13 cellular contexts compared by ENCODE assay signal in the genomic region with DNA sequence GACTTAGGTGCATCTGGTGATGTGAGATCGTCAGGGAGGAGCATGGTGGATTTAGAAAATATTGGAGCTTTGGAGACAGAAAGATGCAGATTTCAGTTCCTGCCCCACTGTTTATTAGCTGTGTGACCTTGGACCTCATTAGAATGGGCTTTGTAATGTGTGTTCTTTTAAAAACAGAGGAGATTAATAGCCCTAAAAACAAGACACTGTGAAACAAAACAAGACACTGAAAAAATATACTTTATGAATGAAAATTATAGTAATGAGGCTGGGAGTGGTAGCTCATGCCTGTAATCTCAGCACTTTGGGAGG.
DNase-seq lines count a peak whose midpoint lies in the region; ATAC-seq and TF ChIP-seq lines count a peak whose summit lies in the region.
"Had no signal": no experiment of that assay in that cellular context is flagged by ENCODE, and none has a peak within 500 bp of the region (broad histone marks: within the 10 kb centered on the region; RNA-seq: fewer than 3 reads in every experiment).

No MANE protein-coding gene starts in this region.

- H3K36me3 Mint-ChIP-seq in HFFc6 (ENCODE audit: low read depth) (peaks cover 43% of the 10 kb centered on the region), chondrocyte (ENCODE audit: low read depth) (peaks cover 27% of the 10 kb centered on the region), neural crest cell (ENCODE audit: low read depth) (peaks cover 23% of the 10 kb centered on the region), T-cell (no peaks in the 10 kb centered on the region)
- H3K36me3 Mint-ChIP-seq: CD14-positive monocyte; CD8-positive, alpha-beta memory T cell had no signal

- no peak overlapping the region for H2AFZ ChIP-seq in mammary epithelial cell (ENCODE audit: low read depth, low read length)

- no peaks in the 10 kb centered on the region for H3K9me3 Mint-ChIP-seq in HFFc6
- H3K9me3 Mint-ChIP-seq in chondrocyte (ENCODE audit: low read depth) = no peaks in the 10 kb centered on the region
- no peaks in the 10 kb centered on the region for H3K9me3 Mint-ChIP-seq in neural crest cell
- H3K9me3 Mint-ChIP-seq in T-cell = no peaks in the 10 kb centered on the region
- H3K9me3 Mint-ChIP-seq: CD8-positive, alpha-beta memory T cell had no signal

- H3K27ac Mint-ChIP-seq in HFFc6 (no peak overlapping the region; the same call in 1 of the 2 replicates), chondrocyte (ENCODE audit: unreplicated experiment) (no peak overlapping the region), neural crest cell (ENCODE audit: unreplicated experiment) (no peak overlapping the region), T-cell (no peak overlapping the region)
- H3K27ac Mint-ChIP-seq: CD8-positive, alpha-beta memory T cell had no signal

- H3K9me3 ChIP-seq in Panc1 (ENCODE audit: control insufficient read depth, insufficient read depth, low read depth, low read length) (no peaks in the 10 kb centered on the region), mammary epithelial cell (replicated peaks; ENCODE audit: insufficient read depth, low read length) (no peaks in the 10 kb centered on the region)
- H3K9me3 ChIP-seq: MG63, SJCRH30 had no signal

- ATAC-seq in Panc1 (no peak), left colon (no peak), T-cell (replicated peaks in 1 of 4) (no peak)

- H3K4me3 ChIP-seq in Panc1 (ENCODE audit: low read depth in 2 of 2, low read length in 2 of 2) = no peak overlapping the region
- H3K4me3 ChIP-seq in mammary epithelial cell (replicated peaks in 1 of 3; ENCODE audit: insufficient read depth in 1 of 3, low read depth in 2 of 3, low read length in 3 of 3) = no peak overlapping the region
- H3K4me3 ChIP-seq: K562, MG63, SJCRH30 had no signal

- H3K27me3 ChIP-seq in Panc1 (ENCODE audit: control insufficient read depth, insufficient read depth, low read length) (no peaks in the 10 kb centered on the region), mammary epithelial cell (ENCODE audit: insufficient read depth, low read length) (no peaks in the 10 kb centered on the region)
- H3K27me3 ChIP-seq: MG63, SJCRH30 had no signal

- WGBS in mammary epithelial cell (ENCODE audit: low coverage, missing lambda C conversion rate) = 0% methylated on average over 1 of the region's 1 CpG

- no peaks in the 10 kb centered on the region for H3K79me2 ChIP-seq in mammary epithelial cell (ENCODE audit: insufficient read depth, low read length)

- H3K4me1 Mint-ChIP-seq in HFFc6 (ENCODE audit: low read depth) (peaks cover 21% of the 10 kb centered on the region), chondrocyte (ENCODE audit: low read depth) (no peaks in the 10 kb centered on the region), neural crest cell (peaks cover 2% of the 10 kb centered on the region), T-cell (no peaks in the 10 kb centered on the region)
- H3K4me1 Mint-ChIP-seq: CD14-positive monocyte; CD8-positive, alpha-beta memory T cell had no signal

- H3K27ac ChIP-seq in Panc1 (ENCODE audit: low read length) (no peak overlapping the region), mammary epithelial cell (ENCODE audit: insufficient read depth, low read depth, low read length) (no peak overlapping the region)
- H3K27ac ChIP-seq: SJCRH30 had no signal

- TF ChIP-seq CTCF in HFFc6 (IDR thresholded peaks at IDR 0.05) (peak; percentile 43), Panc1 (IDR thresholded peaks at IDR 0.05) (peak; percentile 54), chondrocyte (IDR thresholded peaks at IDR 0.05) (peak; percentile 25), neural crest cell (conservative IDR thresholded peaks at IDR 0.05) (peak; percentile 14), mammary epithelial cell (conservative IDR thresholded peaks at IDR 0.05 in 1 of 2, IDR thresholded peaks at IDR 0.05 in 1 of 2; ENCODE audit: extremely low read depth in 1 of 2, insufficient read depth in 1 of 2, low read depth in 1 of 2, low read length in 2 of 2) (no peak)

- in situ Hi-C loops in Panc1 (cut with HindIII; ENCODE audit: low pct_unique_long_range_greater_than_20kb, low sequenced_read_pairs) (no loop called here), mammary epithelial cell (cut with MboI; ENCODE audit: low sequenced_read_pairs in 2 of 2) (loop anchor here (25.0 kb wide), 2 partner anchors 403 to 753 kb away; no protein-coding TSS in a partner anchor)

- no peak overlapping the region for H3K4me2 ChIP-seq in mammary epithelial cell (ENCODE audit: insufficient read depth, low read depth, low read length)

- dilution Hi-C loops in mammary epithelial cell (cut with HindIII; ENCODE audit: low sequenced_read_pairs) = no loop called here

- CTCF ChIA-PET in Panc1 (lab: Charles Lee) (interaction anchor here (0.6 kb wide), 1 partner anchor 798 kb away, joined by 4 read pairs; no protein-coding TSS in a partner anchor), mammary epithelial cell (lab: Charles Lee; ENCODE audit: low non-redundant PET) (no interaction called here), T-cell (lab: Charles Lee) (no interaction called here)

- no peaks in the 10 kb centered on the region for H3K36me3 ChIP-seq in Panc1 (ENCODE audit: control insufficient read depth, insufficient read depth, low read length)
- H3K36me3 ChIP-seq in mammary epithelial cell (ENCODE audit: insufficient read depth, low read length) = peaks cover 10% of the 10 kb centered on the region

- BruUV-seq in Panc1 (replicated peaks; lab: Mats Ljungman, UMichigan) (no TSS peak), mammary epithelial cell (replicated peaks; lab: Mats Ljungman, UMichigan) (no TSS peak)

- POLR2A ChIA-PET in Panc1 (lab: Charles Lee) (no interaction called here), T-cell (lab: Charles Lee) (no interaction called here)

- H4K20me1 ChIP-seq in mammary epithelial cell (ENCODE audit: insufficient read depth, low read length) = no peaks in the 10 kb centered on the region

- DNase-seq in HFFc6 = no peak
- no peak for DNase-seq in Panc1 (ENCODE audit: low read depth, low spot score)
- no peak for DNase-seq in chondrocyte (ENCODE audit: low spot score)
- DNase-seq in neural crest cell (ENCODE audit: low read depth, low spot score) = no peak
- no peak for DNase-seq in mammary epithelial cell
- no peak for DNase-seq in left colon
- no peak for DNase-seq in T-cell
- DNase-seq: CD8-positive, alpha-beta memory T cell; GF-D8 had no signal

- H3K4me3 Mint-ChIP-seq in HFFc6 (no peak overlapping the region), chondrocyte (ENCODE audit: unreplicated experiment) (no peak overlapping the region), neural crest cell (no peak overlapping the region), T-cell (no peak overlapping the region)
- H3K4me3 Mint-ChIP-seq: CD14-positive monocyte; CD8-positive, alpha-beta memory T cell had no signal

- peaks cover 1% of the 10 kb centered on the region; the same call in 1 of the 2 replicates for H3K27me3 Mint-ChIP-seq in HFFc6 (ENCODE audit: insufficient read depth)
- H3K27me3 Mint-ChIP-seq in chondrocyte (ENCODE audit: low read depth) = no peaks in the 10 kb centered on the region
- no peaks in the 10 kb centered on the region for H3K27me3 Mint-ChIP-seq in neural crest cell (ENCODE audit: low read depth)
- H3K27me3 Mint-ChIP-seq in T-cell = peaks cover 0 to 2% of the 10 kb centered on the region in 2 donors

- H3K4me1 ChIP-seq in Panc1 (ENCODE audit: control insufficient read depth, insufficient read depth, low read length) (no peaks in the 10 kb centered on the region), mammary epithelial cell (ENCODE audit: insufficient read depth, low read length) (no peaks in the 10 kb centered on the region)
- H3K4me1 ChIP-seq: SJCRH30 had no signal

- intact Hi-C loops in Panc1 (cut with micrococcal nuclease; ENCODE audit: unreplicated experiment) (loop anchor here (5.0 kb wide), 1 partner anchor 738 kb away; the partner anchor contains the start of gene STK32B), mammary epithelial cell (cut with micrococcal nuclease) (loop anchor here (1.0 to 5.0 kb wide), 6 partner anchors 48 to 795 kb away; partner anchors contain the start of gene EVC), left colon (cut with DNase I, micrococcal nuclease) (no loop called here)

- H3K9ac ChIP-seq in mammary epithelial cell (ENCODE audit: insufficient read depth, low read length) = no peak overlapping the region

Comparison
In these comparisons a context has a peak if more than half of its experiments do, and no peak if none do; other contexts are left out.
1. CTCF ChIP-seq: peak in HFFc6 (single experiment), Panc1 (single experiment), chondrocyte (single experiment) and neural crest cell (single experiment); none in mammary epithelial cell (0 of 2).
2. intact Hi-C loops: an anchor here in Panc1 (5.0 kb wide) and mammary epithelial cell (1.0 to 5.0 kb wide); none called in left colon.